Comparison of ENCODE assay signal across 2 cellular contexts in genomic region chr14:64943981-64944520, GRCh38.
TF ChIP-seq lines count a peak whose summit lies in the region.

No MANE protein-coding gene starts in this region.

TF ChIP-seq in liver, 16 proteins besides CTCF, POLR2A, EP300 and RAD21:
- TF ChIP-seq ATF3 (IDR thresholded peaks at IDR 0.05) (no peak), MAX (IDR thresholded peaks at IDR 0.05) (no peak), RXRA (IDR thresholded peaks at IDR 0.05) (no peak), TAF1 (conservative IDR thresholded peaks at IDR 0.05) (no peak), YY1 (IDR thresholded peaks at IDR 0.05) (no peak), NR2F2 (IDR thresholded peaks at IDR 0.05) (no peak), SP1 (IDR thresholded peaks at IDR 0.05) (no peak), FOXA1 (IDR thresholded peaks at IDR 0.05) (no peak), HNF4A (conservative IDR thresholded peaks at IDR 0.05) (no peak), REST (IDR thresholded peaks at IDR 0.05) (no peak), ZBTB33 (IDR thresholded peaks at IDR 0.05) (no peak)
TF ChIP-seq in liver: peak in this region for 0.

TF ChIP-seq in HepG2, 621 proteins besides CTCF, POLR2A, EP300 and RAD21:
- TF ChIP-seq ZNF7 (CRISPR knock-in tag; IDR thresholded peaks at IDR 0.05) (no peak), PBX2 (CRISPR knock-in tag; IDR thresholded peaks at IDR 0.05) (no peak), NKX3-1 (CRISPR knock-in tag; IDR thresholded peaks at IDR 0.05) (no peak), MNT (IDR thresholded peaks at IDR 0.05) (no peak), ATF3 (CRISPR knock-in tag; IDR thresholded peaks at IDR 0.05) (no peak), KLF13 (CRISPR knock-in tag; IDR thresholded peaks at IDR 0.05) (no peak), WIZ (CRISPR knock-in tag; IDR thresholded peaks at IDR 0.05) (no peak), HDAC6 (IDR thresholded peaks at IDR 0.05; ENCODE audit: low read depth, low read length) (no peak), PRMT3 (CRISPR knock-in tag; IDR thresholded peaks at IDR 0.05; ENCODE audit: borderline replicate concordance, low read depth) (no peak), ZNF652 (CRISPR knock-in tag; IDR thresholded peaks at IDR 0.05; ENCODE audit: borderline replicate concordance, low read depth) (no peak), ZFP36 (IDR thresholded peaks at IDR 0.05; ENCODE audit: borderline replicate concordance, low read depth, low read length, partially characterized antibody) (no peak), CHD2 (IDR thresholded peaks at IDR 0.05; ENCODE audit: low read depth, low read length) (no peak)
